In the genomic region with DNA sequence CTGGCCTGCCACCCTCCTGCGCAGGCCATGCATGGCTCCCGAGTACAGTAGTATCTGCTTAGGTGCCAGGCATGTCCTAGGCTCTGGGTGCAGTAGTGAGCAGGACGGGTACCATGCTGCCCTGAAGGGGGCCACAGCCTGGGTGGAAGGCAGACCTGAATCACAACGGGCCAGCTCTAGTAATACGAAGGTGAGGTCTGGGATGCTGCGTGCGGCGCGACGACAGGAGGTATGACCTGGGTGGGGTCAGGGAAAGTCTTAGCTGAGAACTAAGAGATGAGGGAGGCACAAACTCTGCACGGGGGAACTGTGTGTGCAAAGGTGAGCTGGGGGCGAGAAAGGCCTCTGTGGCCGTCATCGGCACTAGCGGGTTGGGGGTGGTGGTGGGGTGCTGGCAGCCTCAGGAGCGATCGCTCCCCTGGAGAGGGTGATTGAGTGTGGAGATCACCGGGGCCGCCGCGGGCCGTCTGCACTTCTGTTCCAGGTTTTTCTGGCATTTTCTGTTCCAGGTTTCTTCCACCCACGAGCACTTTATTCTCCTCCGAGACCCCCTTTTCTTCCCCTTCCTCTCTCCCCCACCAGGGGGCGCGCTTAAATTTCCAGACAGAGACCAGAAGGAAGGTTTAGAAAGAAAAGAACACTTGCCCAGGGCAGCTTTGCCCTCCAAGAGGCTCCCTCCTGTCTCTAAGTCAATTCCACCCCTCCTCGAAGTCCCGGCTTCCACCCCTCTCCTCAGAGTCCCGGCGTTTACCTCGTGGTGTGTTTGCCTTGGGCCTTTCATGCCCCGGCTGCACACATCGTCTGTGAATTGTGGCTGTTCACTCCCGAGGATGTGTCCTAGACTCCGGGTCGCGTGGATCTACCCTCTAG, we compare ENCODE assay signal across 8 cellular contexts. TPM values are rescaled to one million over a fixed set of nuclear protein-coding genes. Genes with fewer than 3 reads are reported as not detected.
DNase-seq lines count a peak whose midpoint lies in the region; ATAC-seq, FAIRE-seq and TF ChIP-seq lines count a peak whose summit lies in the region.

No MANE protein-coding gene starts in this region.

- H3K36me3 ChIP-seq in Loucy (ENCODE audit: insufficient read depth, low read length) (no peaks in the 10 kb centered on the region), ascending aorta (peaks cover 15 to 30% of the 10 kb centered on the region in 2 donors)

- H3K4me3 ChIP-seq in Loucy (ENCODE audit: low read length, poor library complexity, severe bottlenecking) (no peak overlapping the region), ascending aorta (peak overlapping the region; percentile 11 to 16)

- no peak overlapping the region for H3K4me2 ChIP-seq in Loucy (ENCODE audit: low read depth, low read length, poor library complexity, severe bottlenecking)

- H3K4me1 ChIP-seq in Loucy (ENCODE audit: insufficient read depth, low read length, poor library complexity, severe bottlenecking) (peaks cover 3% of the 10 kb centered on the region), ascending aorta (peaks cover 0 to 2% of the 10 kb centered on the region in 2 donors)

- no peaks in the 10 kb centered on the region for H3F3A ChIP-seq in Loucy (ENCODE audit: low read depth)

- H3K9me3 ChIP-seq in Loucy (ENCODE audit: insufficient read depth, low read depth, low read length) (no peaks in the 10 kb centered on the region), ascending aorta (no peaks in the 10 kb centered on the region)

- peak; percentile 60 for TF ChIP-seq CTCF in Loucy (conservative IDR thresholded peaks at IDR 0.05; ENCODE audit: low read length)
- TF ChIP-seq CTCF in ascending aorta (IDR thresholded peaks at IDR 0.05): peak; percentile 74 to 91 (median 89)

- intact Hi-C loops in ascending aorta (cut with DNase I): loop anchor here (2.0 kb wide), 1 partner anchor 20 kb away; no protein-coding TSS in a partner anchor

- FAIRE-seq in HTR-8/SVneo (lab: Jason Lieb, UNC): no peak

- H4K20me1 ChIP-seq in Loucy (ENCODE audit: insufficient read depth, low read length, poor library complexity, severe bottlenecking): no peaks in the 10 kb centered on the region

- no peak overlapping the region for H3K27ac ChIP-seq in ascending aorta

- H2AFZ ChIP-seq in Loucy (ENCODE audit: low read length): peak overlapping the region; percentile 43; the same call in 1 of the 2 replicates

- H3K9me2 ChIP-seq in Loucy (replicated peaks; ENCODE audit: low read depth, low read length): no peaks in the 10 kb centered on the region

- no peak overlapping the region for H3K9ac ChIP-seq in Loucy (ENCODE audit: low read depth, low read length, poor library complexity, severe bottlenecking)

- no peak for ATAC-seq in GM19035 (IDR thresholded peaks at IDR 0.05; ENCODE audit: unreplicated experiment)

- H3K79me2 ChIP-seq in Loucy (ENCODE audit: insufficient read depth, low read length): no peaks in the 10 kb centered on the region

- no peaks in the 10 kb centered on the region for H3K27me3 ChIP-seq in Loucy (ENCODE audit: insufficient read depth, low read length, poor library complexity, severe bottlenecking)
- no peaks in the 10 kb centered on the region for H3K27me3 ChIP-seq in ascending aorta

- peak; percentile 21 for DNase-seq in DMS53 treated with DMSO at 0.1 percent for 48 hours (lab: John Stamatoyannopoulos, UW; ENCODE audit: unreplicated experiment)
- peak in 4 of 5 experiments; percentile 28 to 58 (median 44) for DNase-seq in T-helper 2 cell
- DNase-seq in ascending aorta (ENCODE audit: low spot score in 2 of 2): peak in 1 of 2 donors; percentile 82
- DNase-seq in iPS-NIHi7 (ENCODE audit: extremely low spot score): peak; percentile 82
- DNase-seq in stimulated activated CD4-positive, alpha-beta T cell treated with anti-CD3 and anti-CD28 coated beads, Interleukin-1b, Interleukin-23, amount 100 ng/mL, for 24 hours (ENCODE audit: low read depth in 4 of 4, low spot score in 1 of 4): peak; percentile 42 to 65 (median 54)
- DNase-seq in HTR-8/SVneo (ENCODE audit: insufficient read length, low spot score): no peak

RNA-seq across cellular contexts. Expression of a gene that starts 15.1 kb away (rescaled TPM):
- 49.1 TPM for total RNA-seq in ascending aorta

RNA-seq across cellular contexts. Expression of a gene that starts 21.6 kb away (rescaled TPM):
- total RNA-seq in ascending aorta: 18.1 TPM

RNA-seq across cellular contexts. Expression of a gene that starts 44.9 kb away (rescaled TPM):
- 22.6 TPM for total RNA-seq in ascending aorta
